Comparison of ENCODE assay signal across 10 cellular contexts in the genomic region with DNA sequence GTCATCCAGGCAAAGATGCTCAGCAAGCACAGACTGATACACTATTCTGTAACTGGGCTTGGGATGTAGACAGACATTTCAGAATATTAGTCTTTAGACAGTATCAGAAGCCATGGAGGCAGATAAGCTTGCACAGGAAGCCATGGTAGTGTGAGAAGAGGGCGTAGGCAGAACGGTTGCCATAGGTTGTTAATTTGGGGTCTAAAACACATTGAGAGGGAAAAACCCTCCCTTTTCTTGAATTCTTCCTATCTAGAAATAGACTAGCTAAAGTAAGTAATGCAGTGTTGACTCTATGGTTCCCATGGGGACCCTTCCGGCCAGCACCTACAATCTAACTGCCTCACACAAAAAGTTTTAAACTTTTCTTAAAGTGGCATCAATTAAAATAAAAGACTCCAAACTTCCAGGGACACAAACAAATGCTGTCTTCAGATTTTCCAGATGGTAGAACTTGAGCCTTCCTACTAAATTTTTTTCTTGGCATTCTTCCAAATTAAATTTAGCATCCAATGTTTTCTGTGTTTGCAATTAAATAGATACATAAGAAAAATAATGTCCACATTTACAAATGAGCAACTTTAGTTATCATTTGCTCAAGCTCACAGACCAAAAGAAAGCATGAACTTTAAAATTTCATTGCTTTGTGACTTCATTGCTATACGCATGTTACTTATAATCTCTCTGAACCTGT. TPM values are rescaled to one million over a fixed set of nuclear protein-coding genes. Genes with fewer than 3 reads are reported as not detected.
DNase-seq lines count a peak whose midpoint lies in the region; ATAC-seq, FAIRE-seq and TF ChIP-seq lines count a peak whose summit lies in the region.
"Had no signal": no experiment of that assay in that cellular context is flagged by ENCODE, and none has a peak within 500 bp of the region (broad histone marks: within the 10 kb centered on the region; RNA-seq: fewer than 3 reads in every experiment).

No MANE protein-coding gene starts in this region.

- peak overlapping the region; percentile 84 for H3K4me2 ChIP-seq in GM12878 (ENCODE audit: control insufficient read depth, insufficient read depth)

- peak overlapping the region; percentile 98 for H3K27ac ChIP-seq in CD4-positive, alpha-beta T cell (ENCODE audit: low read depth, low read length)
- H3K27ac ChIP-seq in GM12878 (ENCODE audit: control insufficient read depth, insufficient read depth), result peak overlapping the region; percentile 94
- peak overlapping the region; percentile 100 for H3K27ac ChIP-seq in naive thymus-derived CD4-positive, alpha-beta T cell (ENCODE audit: low read depth, low read length)

- no peak for TF ChIP-seq CTCF in CD4-positive, alpha-beta T cell (IDR thresholded peaks at IDR 0.05)
- no peak for TF ChIP-seq CTCF in HFF-Myc (IDR thresholded peaks at IDR 0.05; ENCODE audit: low read depth, low read length, missing control alignments)
- TF ChIP-seq CTCF in GM12878 (IDR thresholded peaks at IDR 0.05 in 2 of 3, conservative IDR thresholded peaks at IDR 0.05 in 1 of 3; ENCODE audit: control insufficient read depth in 2 of 3, extremely low read depth in 1 of 3, insufficient read depth in 1 of 3, low read depth in 3 of 3, low read length in 3 of 3), result no peak

- no TSS peak for BruUV-seq in GM12878 (replicated peaks; lab: Mats Ljungman, UMichigan)

- WGBS in GM12878 (ENCODE audit: insufficient coverage, insufficient replicate concordance, low lambda C conversion rate, missing lambda C conversion rate), result 24% methylated on average over 4 of the region's 4 CpGs

- H3K36me3 ChIP-seq in GM12878 (ENCODE audit: control insufficient read depth in 2 of 2, insufficient read depth in 2 of 2, low read length in 1 of 2), result peaks cover 3 to 24% of the 10 kb centered on the region in 2 experiments; a peak in 3 of 4 replicates
- H3K36me3 ChIP-seq in naive thymus-derived CD4-positive, alpha-beta T cell (ENCODE audit: control insufficient read depth in 2 of 3, insufficient read depth in 3 of 3, low read length in 3 of 3), result peaks cover 0 to 23% (median 9%) of the 10 kb centered on the region in 3 experiments

- POLR2A ChIA-PET in CD4-positive, alpha-beta T cell (lab: Charles Lee), result interaction anchor here (1.4 to 3.2 kb wide), 6 partner anchors 30 to 1184 kb away, joined by 4 to 45 read pairs (median 11); partner anchors contain the start of gene PLEKHA3
- POLR2A ChIA-PET in GM12878 (lab: Charles Lee), result interaction anchor here (0.8 to 3.2 kb wide), 9 partner anchors 8 to 74 kb away, joined by 3 to 21 read pairs (median 4); no protein-coding TSS in a partner anchor
- POLR2A ChIA-PET in naive thymus-derived CD4-positive, alpha-beta T cell (lab: Charles Lee), result interaction anchor here (0.6 to 3.3 kb wide), 9 partner anchors 8 to 336 kb away, joined by 3 to 31 read pairs (median 4); partner anchors contain the start of gene PLEKHA3

- H3K4me1 ChIP-seq in GM12878 (ENCODE audit: control insufficient read depth, insufficient read depth, low read length), result peaks cover 9% of the 10 kb centered on the region
- peaks cover 12 to 25% of the 10 kb centered on the region in 2 donors for H3K4me1 ChIP-seq in naive thymus-derived CD4-positive, alpha-beta T cell (ENCODE audit: control insufficient read depth in 2 of 2, insufficient read depth in 2 of 2, low read length in 2 of 2)

- no peaks in the 10 kb centered on the region for H4K20me1 ChIP-seq in GM12878 (ENCODE audit: control insufficient read depth, insufficient read depth)

- peak overlapping the region; percentile 91 for H3K4me3 Mint-ChIP-seq in CD4-positive, alpha-beta T cell
- H3K4me3 Mint-ChIP-seq in naive thymus-derived CD4-positive, alpha-beta T cell, result peak overlapping the region; percentile 26 to 96 (median 90)

- no peak for TF ChIP-seq POLR2A in GM12878 (IDR thresholded peaks at IDR 0.05; ENCODE audit: low read depth, low read length)

- TF ChIP-seq EP300 in GM12878 (IDR thresholded peaks at IDR 0.05; ENCODE audit: borderline replicate concordance in 1 of 2, control insufficient read depth in 1 of 2, low read depth in 2 of 2, low read length in 2 of 2), result no peak

- no peak for TF ChIP-seq RAD21 in GM12878 (IDR thresholded peaks at IDR 0.05; ENCODE audit: insufficient read depth, low read depth, low read length)

- no peaks in the 10 kb centered on the region for H3K9me3 Mint-ChIP-seq in CD4-positive, alpha-beta T cell
- no peaks in the 10 kb centered on the region for H3K9me3 Mint-ChIP-seq in naive thymus-derived CD4-positive, alpha-beta T cell

- FAIRE-seq in GM12878 (lab: Jason Lieb, UNC), result no peak

- peaks cover 28% of the 10 kb centered on the region for H3K79me2 ChIP-seq in GM12878 (ENCODE audit: control insufficient read depth, insufficient read depth, low read length)

- CTCF ChIA-PET in CD4-positive, alpha-beta T cell (lab: Charles Lee), result interaction anchor here (1.2 to 2.0 kb wide), 2 partner anchors 10 to 34 kb away, joined by 3 to 13 read pairs; no protein-coding TSS in a partner anchor
- CTCF ChIA-PET in GM12878 (lab: Yijun Ruan, JAX), result interaction anchor here (0.7 to 5.5 kb wide), 11 partner anchors 9 to 336 kb away, joined by 3 to 41 read pairs (median 3); no protein-coding TSS in a partner anchor
- CTCF ChIA-PET in naive thymus-derived CD4-positive, alpha-beta T cell (lab: Charles Lee), result interaction anchor here (0.8 kb wide), 1 partner anchor 34 kb away, joined by 5 read pairs; no protein-coding TSS in a partner anchor

- no peak overlapping the region for H2AFZ ChIP-seq in GM12878 (ENCODE audit: control insufficient read depth, low read depth, low read length)

- H3K27me3 ChIP-seq in CD4-positive, alpha-beta T cell (ENCODE audit: control insufficient read depth, insufficient read depth, low read length), result no peaks in the 10 kb centered on the region
- no peaks in the 10 kb centered on the region for H3K27me3 ChIP-seq in GM12878 (replicated peaks in 1 of 2; ENCODE audit: control insufficient read depth in 2 of 2, insufficient read depth in 2 of 2, low read length in 1 of 2)
- H3K27me3 ChIP-seq in naive thymus-derived CD4-positive, alpha-beta T cell (ENCODE audit: control insufficient read depth in 2 of 2, insufficient read depth in 2 of 2, low read length in 2 of 2), result no peaks in the 10 kb centered on the region

- H3K4me1 Mint-ChIP-seq in CD4-positive, alpha-beta T cell (ENCODE audit: low read depth), result peaks cover 43% of the 10 kb centered on the region
- peaks cover 20 to 47% (median 37%) of the 10 kb centered on the region in 7 donors for H3K4me1 Mint-ChIP-seq in naive thymus-derived CD4-positive, alpha-beta T cell

- peak overlapping the region; percentile 99 for H3K9ac ChIP-seq in GM12878 (ENCODE audit: control insufficient read depth, insufficient read depth, low read length)

- no peaks in the 10 kb centered on the region for H3K27me3 Mint-ChIP-seq in CD4-positive, alpha-beta T cell
- peaks cover 0 to 4% (median 0%) of the 10 kb centered on the region in 5 donors for H3K27me3 Mint-ChIP-seq in naive thymus-derived CD4-positive, alpha-beta T cell

- H3K36me3 Mint-ChIP-seq in CD4-positive, alpha-beta T cell (ENCODE audit: low read depth), result peaks cover 58% of the 10 kb centered on the region
- H3K36me3 Mint-ChIP-seq in naive thymus-derived CD4-positive, alpha-beta T cell, result peaks cover 0 to 24% (median 15%) of the 10 kb centered on the region in 5 donors

- in situ Hi-C loops in GM12878 (cut with MboI), result no loop called here

- peak overlapping the region; percentile 97 for H3K27ac Mint-ChIP-seq in CD4-positive, alpha-beta T cell
- H3K27ac Mint-ChIP-seq in naive thymus-derived CD4-positive, alpha-beta T cell, result peak overlapping the region; percentile 54 to 98 (median 94)

- no peak for ATAC-seq in CD4-positive, alpha-beta T cell (ENCODE audit: poor library complexity)
- ATAC-seq in GM12878, result peak; percentile 0; the same call in 1 of the 3 replicates
- ATAC-seq in naive thymus-derived CD4-positive, alpha-beta T cell, result no peak
- no peak for ATAC-seq in HG03521 (IDR thresholded peaks at IDR 0.05; ENCODE audit: unreplicated experiment)

- H3K9me3 ChIP-seq in CD4-positive, alpha-beta T cell (ENCODE audit: control insufficient read depth, low read length), result no peaks in the 10 kb centered on the region
- no peaks in the 10 kb centered on the region for H3K9me3 ChIP-seq in GM12878 (replicated peaks; ENCODE audit: control insufficient read depth, insufficient read depth, low read length)
- H3K9me3 ChIP-seq in naive thymus-derived CD4-positive, alpha-beta T cell (ENCODE audit: control insufficient read depth in 2 of 3, low read length in 3 of 3), result no peaks in the 10 kb centered on the region

- intact Hi-C loops in CD4-positive, alpha-beta T cell (cut with DNase I, micrococcal nuclease), result loop anchor here in 1 of 2 experiments (2.0 to 10.0 kb wide), 2 partner anchors 36 to 1184 kb away; partner anchors contain the start of gene NFE2L2
- intact Hi-C loops in GM12878 (cut with micrococcal nuclease; ENCODE audit: unreplicated experiment), result no loop called here
- intact Hi-C loops in naive thymus-derived CD4-positive, alpha-beta T cell (cut with micrococcal nuclease), result loop anchor here in 1 of 2 donors (1.0 kb wide), 1 partner anchor 10 kb away; no protein-coding TSS in a partner anchor

- no peak for DNase-seq in CD4-positive, alpha-beta T cell
- DNase-seq in HFF-Myc (ENCODE audit: extremely low read depth, low read depth), result no peak
- no peak for DNase-seq in GM12878 (ENCODE audit: low read depth, low spot score)
- no peak for DNase-seq in naive thymus-derived CD4-positive, alpha-beta T cell
- no peak for DNase-seq in stimulated activated CD4-positive, alpha-beta T cell treated with anti-CD3 and anti-CD28 coated beads, Interleukin-2, amount 100 ng/mL, for 24 hours
- no peak for DNase-seq in iPS-NIHi7 (ENCODE audit: extremely low spot score)
- DNase-seq in GM19240 (ENCODE audit: insufficient read length, low spot score), result no peak
- DNase-seq: GF-D8, NCI-H1105 treated with DMSO at 0.1 percent for 48 hours had no signal

- SMC1A ChIA-PET in GM12878 (lab: Charles Lee; ENCODE audit: uncharacterized antibody, unreplicated experiment), result interaction anchor here (0.6 to 4.7 kb wide), 14 partner anchors 10 to 982 kb away, joined by 3 to 24 read pairs (median 4); no protein-coding TSS in a partner anchor

- H3K4me3 ChIP-seq in HFF-Myc (replicated peaks; ENCODE audit: low read depth, low read length) (peak overlapping the region; percentile 76; the same call in 1 of the 2 replicates), GM12878 (peak overlapping the region; percentile 94)
- H3K4me3 ChIP-seq in naive thymus-derived CD4-positive, alpha-beta T cell (ENCODE audit: low read length), result no peak overlapping the region

- RAD21 ChIA-PET in GM12878 (lab: Charles Lee; ENCODE audit: unreplicated experiment), result interaction anchor here (0.9 to 3.5 kb wide), 9 partner anchors 18 to 336 kb away, joined by 3 to 26 read pairs (median 3); partner anchors contain the start of gene RBM45

RNA-seq across cellular contexts. Expression of gene PRKRA, which starts 1.9 kb away (rescaled TPM):
- 100 to 1,000 TPM; 118 to 120 TPM for total RNA-seq in CD4-positive, alpha-beta T cell
- total RNA-seq in GM12878 (2013; cell fraction: nucleolus; rRNA removed), result 99.5 and 101 TPM in 2 replicates
- total RNA-seq in GM12878 (2014; rRNA removed), result 70.1 and 74.5 TPM in 2 replicates
- total RNA-seq in GM12878 (2014; rRNA removed; fragmentation: Illumina TruSeq; extraction: Trizol), result 49.5 and 50.1 TPM in 2 replicates
- total RNA-seq in GM12878 (2021), result 46.8 and 49.1 TPM in 2 replicates
- 27.2 TPM for polyA plus RNA-seq in GM12878 (2011; ENCODE audit: low read depth)
- polyA plus RNA-seq in GM12878 (2011; rRNA removed), result 65.7 and 80.6 TPM in 2 replicates
- 40.1 and 59.0 TPM in 2 replicates for polyA plus RNA-seq in GM12878 (2011; cell fraction: cytosol; rRNA removed)
- 47.4 and 47.8 TPM in 2 replicates for polyA plus RNA-seq in GM12878 (2011; cell fraction: nucleus; rRNA removed)
- 45.5 and 50.4 TPM in 2 replicates for polyA plus RNA-seq in GM12878 (2012)
- 48.2 and 68.4 TPM in 2 replicates for polyA plus RNA-seq in GM12878 (2014; fragmentation: Illumina TruSeq; extraction: Trizol)
- polyA plus RNA-seq in GM12878 (2014; fragmentation: Nextera tagmentation; extraction: Ambion mirVana), result 10 to 100 TPM; 19.1 to 25.1 TPM
- polyA plus RNA-seq in GM12878 (2014; rRNA removed), result 53.8 and 59.3 TPM in 2 replicates
- 10 to 100 TPM; 71.1 to 75.6 TPM for polyA plus RNA-seq in GM12878 (2016; fragmentation: Nextera tagmentation; extraction: Ambion mirVana)
- 43.6 and 62.9 TPM in 2 replicates for polyA minus RNA-seq in GM12878 (2011; rRNA and poly(A)+ RNA removed)
- 28.7 and 34.7 TPM in 2 replicates for polyA minus RNA-seq in GM12878 (2011; cell fraction: cytosol; rRNA and poly(A)+ RNA removed)
- polyA minus RNA-seq in GM12878 (2011; cell fraction: nucleus; rRNA and poly(A)+ RNA removed), result 68.9 and 87.0 TPM in 2 replicates
- 100 to 1,000 TPM in 1 of 5 experiments, 10 to 100 TPM in 4; 40.8 to 113 (median 59.4) TPM for total RNA-seq in naive thymus-derived CD4-positive, alpha-beta T cell
- 10 to 100 TPM; 57.8 to 65.9 TPM for polyA plus RNA-seq in naive thymus-derived CD4-positive, alpha-beta T cell

RNA-seq across cellular contexts. Expression of gene PJVK, which starts 2.1 kb away (rescaled TPM):
- 1 to 10 TPM; 3.8 to 4.2 TPM for total RNA-seq in CD4-positive, alpha-beta T cell
- 8.4 and 8.6 TPM in 2 replicates for total RNA-seq in GM12878 (2013; cell fraction: nucleolus; rRNA removed)
- total RNA-seq in GM12878 (2014; rRNA removed), result 3.4 and 4.4 TPM in 2 replicates
- 4.3 TPM in 2 replicates for total RNA-seq in GM12878 (2014; rRNA removed; fragmentation: Illumina TruSeq; extraction: Trizol)
- total RNA-seq in GM12878 (2021), result 2.9 and 3.1 TPM in 2 replicates
- polyA plus RNA-seq in GM12878 (2011; ENCODE audit: low read depth), result 3.6 TPM
- polyA plus RNA-seq in GM12878 (2011; rRNA removed), result 6.2 and 9.5 TPM in 2 replicates
- 2.1 and 2.4 TPM in 2 replicates for polyA plus RNA-seq in GM12878 (2011; cell fraction: cytosol; rRNA removed)
- 8.5 and 9.4 TPM in 2 replicates for polyA plus RNA-seq in GM12878 (2011; cell fraction: nucleus; rRNA removed)
- 4.7 and 6.7 TPM in 2 replicates for polyA plus RNA-seq in GM12878 (2012)
- 6.4 and 7.4 TPM in 2 replicates for polyA plus RNA-seq in GM12878 (2014; fragmentation: Illumina TruSeq; extraction: Trizol)
- polyA plus RNA-seq in GM12878 (2014; fragmentation: Nextera tagmentation; extraction: Ambion mirVana), result 1 to 10 TPM; 2.1 to 3.0 TPM
- 4.0 and 6.8 TPM in 2 replicates for polyA plus RNA-seq in GM12878 (2014; rRNA removed)
- polyA plus RNA-seq in GM12878 (2016; fragmentation: Nextera tagmentation; extraction: Ambion mirVana), result 1 to 10 TPM; 1.8 to 2.6 TPM
- polyA minus RNA-seq in GM12878 (2011; rRNA and poly(A)+ RNA removed), result 1.6 and 1.7 TPM in 2 replicates
- polyA minus RNA-seq in GM12878 (2011; cell fraction: cytosol; rRNA and poly(A)+ RNA removed), result 1.1 and 1.4 TPM in 2 replicates
- polyA minus RNA-seq in GM12878 (2011; cell fraction: nucleus; rRNA and poly(A)+ RNA removed), result 3.1 and 5.6 TPM in 2 replicates
- total RNA-seq in naive thymus-derived CD4-positive, alpha-beta T cell, result 1 to 10 TPM; 2.1 to 6.3 (median 3.8) TPM
- polyA plus RNA-seq in naive thymus-derived CD4-positive, alpha-beta T cell, result under 1 TPM; 0.44 to 0.45 TPM

RNA-seq across cellular contexts. Expression of gene FKBP7, which starts 29.3 kb away (rescaled TPM):
- total RNA-seq in CD4-positive, alpha-beta T cell, result under 1 TPM; 0.25 to 0.55 TPM
- total RNA-seq in GM12878 (2013; cell fraction: nucleolus; rRNA removed), result 5.1 and 5.2 TPM in 2 replicates
- 7.8 and 10.2 TPM in 2 replicates for total RNA-seq in GM12878 (2014; rRNA removed)
- 9.6 and 10.5 TPM in 2 replicates for total RNA-seq in GM12878 (2014; rRNA removed; fragmentation: Illumina TruSeq; extraction: Trizol)
- 5.6 and 6.4 TPM in 2 replicates for total RNA-seq in GM12878 (2021)
- polyA plus RNA-seq in GM12878 (2011; ENCODE audit: low read depth), result 4.9 TPM
- 6.3 and 8.1 TPM in 2 replicates for polyA plus RNA-seq in GM12878 (2011; rRNA removed)
- polyA plus RNA-seq in GM12878 (2011; cell fraction: cytosol; rRNA removed), result 2.8 TPM in 2 replicates
- polyA plus RNA-seq in GM12878 (2011; cell fraction: nucleus; rRNA removed), result 2.4 and 2.9 TPM in 2 replicates
- 3.6 and 4.4 TPM in 2 replicates for polyA plus RNA-seq in GM12878 (2012)
- 15.2 and 17.0 TPM in 2 replicates for polyA plus RNA-seq in GM12878 (2014; fragmentation: Illumina TruSeq; extraction: Trizol)
- polyA plus RNA-seq in GM12878 (2014; fragmentation: Nextera tagmentation; extraction: Ambion mirVana), result 10 to 100 TPM; 16.6 to 16.7 TPM
- polyA plus RNA-seq in GM12878 (2014; rRNA removed), result 9.8 and 11.3 TPM in 2 replicates
- polyA plus RNA-seq in GM12878 (2016; fragmentation: Nextera tagmentation; extraction: Ambion mirVana), result 10 to 100 TPM; 13.7 to 14.7 TPM
- 1.1 and 1.8 TPM in 2 replicates for polyA minus RNA-seq in GM12878 (2011; rRNA and poly(A)+ RNA removed)
- 0.94 and 2.8 TPM in 2 replicates for polyA minus RNA-seq in GM12878 (2011; cell fraction: cytosol; rRNA and poly(A)+ RNA removed)
- polyA minus RNA-seq in GM12878 (2011; cell fraction: nucleus; rRNA and poly(A)+ RNA removed), result 3.9 and 5.0 TPM in 2 replicates
- total RNA-seq in naive thymus-derived CD4-positive, alpha-beta T cell, result 1 to 10 TPM in 4 of 5 experiments, under 1 TPM in 1; 0.64 to 2.7 (median 1.9) TPM
- polyA plus RNA-seq in naive thymus-derived CD4-positive, alpha-beta T cell, result 1 to 10 TPM; 2.7 to 4.6 TPM

RNA-seq across cellular contexts. Expression of gene PLEKHA3, which starts 31.1 kb away (rescaled TPM):
- 10 to 100 TPM; 20.1 to 20.3 TPM for total RNA-seq in CD4-positive, alpha-beta T cell
- 9.8 and 12.6 TPM in 2 replicates for total RNA-seq in GM12878 (2013; cell fraction: nucleolus; rRNA removed)
- total RNA-seq in GM12878 (2014; rRNA removed) (3.8 and 3.9 TPM in 2 replicates), GM12878 (2014; rRNA removed; fragmentation: Illumina TruSeq; extraction: Trizol) (7.1 and 7.3 TPM in 2 replicates), GM12878 (2021) (13.3 and 15.3 TPM in 2 replicates)
- polyA plus RNA-seq in GM12878 (2011; ENCODE audit: low read depth), result 1.3 TPM
- polyA plus RNA-seq in GM12878 (2011; rRNA removed) (21.1 and 34.0 TPM in 2 replicates), GM12878 (2014; fragmentation: Illumina TruSeq; extraction: Trizol) (7.2 and 7.3 TPM in 2 replicates), GM12878 (2014; fragmentation: Nextera tagmentation; extraction: Ambion mirVana) (1 to 10 TPM; 1.4 to 2.0 TPM), GM12878 (2014; rRNA removed) (5.4 and 7.6 TPM in 2 replicates), GM12878 (2016; fragmentation: Nextera tagmentation; extraction: Ambion mirVana) (10 to 100 TPM; 10.3 to 10.6 TPM)
- polyA plus RNA-seq in GM12878 (2011; cell fraction: cytosol; rRNA removed), result 3.0 and 3.4 TPM in 2 replicates
- 3.9 and 5.8 TPM in 2 replicates for polyA plus RNA-seq in GM12878 (2011; cell fraction: nucleus; rRNA removed)
- 4.5 and 6.7 TPM in 2 replicates for polyA plus RNA-seq in GM12878 (2012)
- 4.4 and 7.1 TPM in 2 replicates for polyA minus RNA-seq in GM12878 (2011; rRNA and poly(A)+ RNA removed)
- 2.9 and 7.5 TPM in 2 replicates for polyA minus RNA-seq in GM12878 (2011; cell fraction: cytosol; rRNA and poly(A)+ RNA removed)
- polyA minus RNA-seq in GM12878 (2011; cell fraction: nucleus; rRNA and poly(A)+ RNA removed), result 5.0 and 8.4 TPM in 2 replicates
- 10 to 100 TPM; 21.6 to 33.7 (median 30.2) TPM for total RNA-seq in naive thymus-derived CD4-positive, alpha-beta T cell
- polyA plus RNA-seq in naive thymus-derived CD4-positive, alpha-beta T cell, result 10 to 100 TPM; 25.3 to 26.4 TPM
